In the genomic region with DNA sequence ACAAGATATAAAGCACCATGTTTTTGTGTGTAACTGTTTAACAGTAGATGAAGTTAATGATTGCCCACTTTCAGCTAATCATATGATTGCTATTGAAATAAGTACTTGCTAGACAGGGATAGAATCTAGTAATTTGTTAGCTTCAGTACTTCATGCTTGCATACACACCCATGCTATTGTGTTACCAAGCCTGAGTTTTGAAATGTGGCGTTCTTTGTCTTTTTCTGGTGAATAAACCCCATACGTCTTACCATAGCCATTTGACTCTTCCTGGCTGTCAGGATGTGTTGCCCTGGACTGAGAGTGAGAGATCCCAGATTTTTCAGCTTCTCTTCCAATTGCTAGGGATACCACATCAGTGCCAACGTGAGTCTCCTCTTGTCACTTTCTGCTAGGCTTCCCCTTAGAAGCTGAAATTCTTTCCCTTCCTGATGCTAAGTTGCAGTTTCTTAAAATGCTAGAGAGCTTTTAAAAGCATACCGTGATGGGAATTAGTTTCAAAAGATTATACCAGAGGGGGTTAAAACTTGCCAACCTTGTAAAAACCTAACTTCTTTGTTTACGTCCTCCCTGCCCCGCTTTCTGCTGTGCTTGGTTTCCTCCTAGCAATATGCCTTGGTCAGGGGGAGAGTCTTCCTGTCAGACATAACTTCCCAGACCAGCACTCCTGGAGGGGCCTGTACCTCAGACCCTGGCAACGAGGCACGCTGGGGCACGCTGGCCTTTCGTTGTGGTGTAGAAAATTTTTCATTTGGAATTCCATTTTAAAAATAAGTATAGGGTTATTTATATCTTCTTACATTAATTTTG, we compare ENCODE assay signal across 8 cellular contexts.
DNase-seq lines count a peak whose midpoint lies in the region; ATAC-seq and TF ChIP-seq lines count a peak whose summit lies in the region.

No MANE protein-coding gene starts in this region.

- TF ChIP-seq POLR2A in GM18505 (IDR thresholded peaks at IDR 0.05; ENCODE audit: borderline replicate concordance, extremely low read depth, insufficient read depth, insufficient read length): no peak

- H3K4me3 ChIP-seq in SK-N-MC: peak overlapping the region; percentile 74

- peak overlapping the region; percentile 81 for H3K9ac ChIP-seq in SK-N-MC (ENCODE audit: insufficient read length)

- ATAC-seq in GM18909 (IDR thresholded peaks at IDR 0.05; ENCODE audit: poor library complexity, unreplicated experiment): peak; percentile 67
- ATAC-seq in sciatic nerve: peak; percentile 29
- ATAC-seq in GM18505 (IDR thresholded peaks at IDR 0.05; ENCODE audit: unreplicated experiment): no peak

- no peaks in the 10 kb centered on the region for H3K36me3 ChIP-seq in SK-N-MC (ENCODE audit: insufficient read depth, low read length)

- peak overlapping the region; percentile 99 for H3K27ac ChIP-seq in SK-N-MC

- H3K9me3 ChIP-seq in SK-N-MC (ENCODE audit: low read depth, low read length): no peaks in the 10 kb centered on the region

- intact Hi-C loops in sciatic nerve (cut with DNase I): no loop called here

- no peak for DNase-seq in SK-N-MC (ENCODE audit: low read depth, low spot score)
- peak; percentile 42 for DNase-seq in glomerular visceral epithelial cell (ENCODE audit: extremely low spot score)
- no peak for DNase-seq in sciatic nerve (ENCODE audit: low spot score)
- no peak for DNase-seq in 8988T
- no peak for DNase-seq in COLO829 (ENCODE audit: low spot score)
- no peak for DNase-seq in stimulated activated CD4-positive, alpha-beta T cell treated with anti-CD3 and anti-CD28 coated beads, Interleukin-4, amount 100 ng/mL, for 4 hours
